In the genomic region with DNA sequence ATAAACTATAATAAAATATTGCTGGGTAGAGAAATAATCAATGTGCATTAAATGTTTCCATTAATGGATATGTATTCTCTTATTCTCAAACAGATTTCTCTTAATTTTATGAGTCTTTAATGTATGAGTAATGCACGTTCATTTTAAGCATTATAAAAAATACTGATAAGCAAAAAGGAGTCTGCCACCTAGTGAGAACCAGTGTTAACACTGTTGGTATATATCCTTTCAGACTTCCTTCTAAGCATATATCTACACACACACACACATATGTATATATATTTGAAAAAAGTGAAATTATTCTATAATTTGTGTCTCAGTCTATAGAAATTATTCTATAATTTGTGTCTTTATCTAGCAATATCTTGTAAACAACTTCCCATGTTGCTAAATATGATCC, we compare ENCODE assay signal across 16 cellular contexts. TPM values are rescaled to one million over a fixed set of nuclear protein-coding genes. Genes with fewer than 3 reads are reported as not detected.
A peak's percentile ranks its signal among the peaks of the same experiment; 100 is the strongest.
DNase-seq lines count a peak whose midpoint lies in the region; ATAC-seq and TF ChIP-seq lines count a peak whose summit lies in the region.
"Had no signal": no experiment of that assay in that cellular context is flagged by ENCODE, and none has a peak within 500 bp of the region (broad histone marks: within the 10 kb centered on the region; RNA-seq: fewer than 3 reads in every experiment).

No MANE protein-coding gene starts in this region.

- ATAC-seq in GM21786 (IDR thresholded peaks at IDR 0.05; ENCODE audit: unreplicated experiment): no peak
- ATAC-seq: HepG2 had no signal

- DNase-seq in AG10803 (ENCODE audit: low read depth): peak; percentile 2
- DNase-seq in Jurkat, Clone E6-1 (ENCODE audit: low read depth, low spot score): peak; percentile 20
- peak; percentile 24 for DNase-seq in SW480 (ENCODE audit: low spot score)
- peak; percentile 16 for DNase-seq in fibroblast of the aortic adventitia (ENCODE audit: low read depth)
- no peak for DNase-seq in NCI-H1048 (lab: John Stamatoyannopoulos, UW)
- DNase-seq in activated CD4-positive, alpha-beta T cell treated with anti-CD3 and anti-CD28 coated beads, Interleukin-2, amount 50 U/mL, for 48 hours: no peak
- DNase-seq in effector CD4-positive, alpha-beta T cell: no peak
- DNase-seq: activated CD8-positive, alpha-beta memory T cell treated with anti-CD3 and anti-CD28 coated beads for 24 hours; activated gamma-delta T cell; CD4-positive, alpha-beta memory T cell; central memory CD4-positive, alpha-beta T cell; erythroblast; NCI-H2107 had no signal

- TF ChIP-seq CTCF in AG10803 (conservative IDR thresholded peaks at IDR 0.05; ENCODE audit: low read length): peak; percentile 23
- peak; percentile 15 for TF ChIP-seq CTCF in fibroblast of the aortic adventitia (IDR thresholded peaks at IDR 0.05; ENCODE audit: insufficient read depth, low read length)

- no peak overlapping the region for H3K4me3 ChIP-seq in AG10803 (ENCODE audit: low read length)
- H3K4me3 ChIP-seq in Jurkat, Clone E6-1 (ENCODE audit: low read length): no peak overlapping the region
- H3K4me3 ChIP-seq in fibroblast of the aortic adventitia (ENCODE audit: low read depth, low read length): no peak overlapping the region
- H3K4me3 ChIP-seq: thoracic aorta had no signal

RNA-seq across cellular contexts. Expression of gene MTMR1, which starts 49.9 kb away (rescaled TPM):
- 28.5 TPM for polyA plus RNA-seq in Jurkat, Clone E6-1 (2012; ENCODE audit: insufficient read depth, insufficient read length)
- total RNA-seq in fibroblast of the aortic adventitia (ENCODE audit: low replicate concordance): 9.2 and 21.6 TPM in 2 replicates

Comparison
In these comparisons a context has a peak if more than half of its experiments do, and no peak if none do; other contexts are left out.
1. DNase-seq: peak in AG10803 (single experiment), Jurkat, Clone E6-1 (single experiment), SW480 (single experiment) and fibroblast of the aortic adventitia (single experiment); none in NCI-H1048 (single experiment), activated CD4-positive, alpha-beta T cell treated with anti-CD3 and anti-CD28 coated beads, Interleukin-2, amount 50 U/mL, for 48 hours (0 of 2) and effector CD4-positive, alpha-beta T cell (single experiment).